28 cellular contexts compared by ENCODE assay signal in the genomic region with DNA sequence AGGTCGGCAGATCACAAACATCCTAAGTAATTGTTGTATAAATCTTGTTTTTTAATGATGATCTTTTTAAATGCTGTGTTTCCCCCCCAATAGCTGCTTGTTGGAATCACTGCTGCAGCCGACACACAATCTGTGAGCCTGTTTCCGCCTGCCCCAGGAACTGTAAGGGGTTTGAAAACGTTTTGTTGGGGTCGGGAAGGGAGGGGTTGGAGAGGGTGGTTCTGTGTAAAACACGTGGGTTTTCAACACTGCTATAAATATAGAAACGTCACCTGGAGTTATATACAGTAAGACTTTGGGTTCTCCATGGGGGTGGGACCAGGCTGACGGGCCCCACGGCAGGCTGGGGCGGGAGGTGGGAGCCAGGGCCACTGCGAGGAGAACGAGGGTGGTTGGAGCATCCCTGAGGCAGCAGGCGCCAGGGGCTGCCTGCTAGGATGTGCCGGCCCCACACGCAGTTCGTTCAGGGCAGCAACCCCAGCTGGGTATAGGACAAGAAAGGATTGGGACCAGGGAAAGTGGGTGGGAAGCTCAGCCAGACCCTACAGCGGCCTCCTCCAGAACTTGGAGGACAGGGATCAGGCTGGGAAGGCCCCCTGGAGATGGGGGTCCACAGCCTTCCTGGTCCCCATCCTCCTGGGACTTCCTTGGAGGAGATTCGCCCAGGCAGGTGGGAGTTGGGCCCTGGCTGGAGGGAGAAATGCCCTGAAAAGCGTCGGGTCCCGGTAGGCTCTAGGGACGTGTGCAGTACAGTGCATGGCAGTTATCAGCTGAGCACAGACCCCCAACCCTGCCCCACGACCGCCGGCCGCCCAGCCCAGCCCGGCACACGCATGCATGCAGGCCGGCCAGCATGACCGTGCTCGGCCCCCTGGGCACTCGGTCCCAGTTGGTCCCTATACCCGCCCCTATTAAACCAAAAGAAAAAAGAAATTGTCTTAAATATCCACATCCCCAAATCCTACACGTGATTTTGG. TPM values are rescaled to one million over a fixed set of nuclear protein-coding genes. Genes with fewer than 3 reads are reported as not detected.
DNase-seq lines count a peak whose midpoint lies in the region; ATAC-seq, FAIRE-seq and TF ChIP-seq lines count a peak whose summit lies in the region.
"Had no signal": no experiment of that assay in that cellular context is flagged by ENCODE, and none has a peak within 500 bp of the region (broad histone marks: within the 10 kb centered on the region; RNA-seq: fewer than 3 reads in every experiment).

No MANE protein-coding gene starts in this region.

- H3K4me3 Mint-ChIP-seq in activated T-cell treated with anti-CD3 and anti-CD28 coated beads, Interleukin-2, amount 50 U/mL, for 24 hours: no peak overlapping the region
- no peak overlapping the region for H3K4me3 Mint-ChIP-seq in activated T-cell treated with anti-CD3 and anti-CD28 coated beads, Interleukin-2, amount 50 U/mL, for 4 hours
- H3K4me3 Mint-ChIP-seq: neural crest cell had no signal

- no peak for FAIRE-seq in endothelial cell of umbilical vein (lab: Jason Lieb, UNC)
- FAIRE-seq in HTR-8/SVneo (lab: Jason Lieb, UNC): no peak
- FAIRE-seq: G401.6 had no signal

- peak overlapping the region; percentile 69 for H3K27ac Mint-ChIP-seq in activated T-cell treated with anti-CD3 and anti-CD28 coated beads, Interleukin-2, amount 50 U/mL, for 24 hours

- H3K9me1 ChIP-seq in endothelial cell of umbilical vein (replicated peaks; ENCODE audit: control insufficient read depth, extremely low read depth, insufficient read depth, low read length): no peaks in the 10 kb centered on the region

- H3K4me1 ChIP-seq in OCI-LY7 (ENCODE audit: insufficient read depth, low read length, poor library complexity, severe bottlenecking) (peaks cover 77% of the 10 kb centered on the region), endothelial cell of umbilical vein (ENCODE audit: control insufficient read depth, extremely low read depth, insufficient read depth, low read length) (no peaks in the 10 kb centered on the region), neutrophil (ENCODE audit: control insufficient read depth in 1 of 2, insufficient read depth in 1 of 2, low read depth in 1 of 2, low read length in 1 of 2) (peaks cover 35 to 36% of the 10 kb centered on the region in 2 experiments), ovary (ENCODE audit: insufficient read depth) (peaks cover 1% of the 10 kb centered on the region)

- peaks cover 39% of the 10 kb centered on the region for H3K4me1 Mint-ChIP-seq in activated T-cell treated with anti-CD3 and anti-CD28 coated beads, Interleukin-2, amount 50 U/mL, for 24 hours (ENCODE audit: low read depth)
- H3K4me1 Mint-ChIP-seq in activated T-cell treated with anti-CD3 and anti-CD28 coated beads, Interleukin-2, amount 50 U/mL, for 4 hours (ENCODE audit: low read depth): peaks cover 25% of the 10 kb centered on the region
- H3K4me1 Mint-ChIP-seq: neural crest cell had no signal

- no peaks in the 10 kb centered on the region for H3K27me3 Mint-ChIP-seq in activated T-cell treated with anti-CD3 and anti-CD28 coated beads, Interleukin-2, amount 50 U/mL, for 24 hours
- H3K27me3 Mint-ChIP-seq in activated T-cell treated with anti-CD3 and anti-CD28 coated beads, Interleukin-2, amount 50 U/mL, for 4 hours (ENCODE audit: low read depth): no peaks in the 10 kb centered on the region
- H3K27me3 Mint-ChIP-seq: activated CD4-positive, alpha-beta T cell treated with anti-CD3 and anti-CD28 coated beads, Interleukin-2, amount 10 ng/mL, durations not matched to agents 24 days and 14 days; T-cell had no signal

- BruUV-seq in OCI-LY7 (replicated peaks; lab: Mats Ljungman, UMichigan) (no TSS peak), endothelial cell of umbilical vein (replicated peaks; lab: Mats Ljungman, UMichigan) (TSS peak; percentile 11)

- ATAC-seq in activated T-cell treated with anti-CD3 and anti-CD28 coated beads, Interleukin-2, amount 50 U/mL, for 4 hours: no peak
- ATAC-seq: left cardiac atrium, T-cell had no signal

- TF ChIP-seq EP300 in ovary (IDR thresholded peaks at IDR 0.05): no peak

- intact Hi-C loops in OCI-LY7 (cut with micrococcal nuclease; ENCODE audit: unreplicated experiment) (loop anchor here (2.0 kb wide), 1 partner anchor 79 kb away; a partner anchor contains a TSS), endothelial cell of umbilical vein (cut with micrococcal nuclease) (no loop called here), ovary (cut with DNase I) (no loop called here)

- H3K4me2 ChIP-seq in OCI-LY7 (ENCODE audit: low read length): peak overlapping the region; percentile 96
- H3K4me2 ChIP-seq in endothelial cell of umbilical vein (ENCODE audit: insufficient read depth, low read length): no peak overlapping the region
- H3K4me2 ChIP-seq: KMS-11 had no signal

- H4K20me1 ChIP-seq in OCI-LY7 (ENCODE audit: insufficient read depth, low read length) (no peaks in the 10 kb centered on the region), endothelial cell of umbilical vein (replicated peaks; ENCODE audit: control insufficient read depth, extremely low read depth, insufficient read depth, low read length) (no peaks in the 10 kb centered on the region)

- dilution Hi-C loops in endothelial cell of umbilical vein (cut with MboI; ENCODE audit: extremely low pct_ligation_motif_present, low sequenced_read_pairs): no loop called here

- TF ChIP-seq CTCF in OCI-LY7 (conservative IDR thresholded peaks at IDR 0.05; ENCODE audit: low read length): no peak
- TF ChIP-seq CTCF in endothelial cell of umbilical vein (IDR thresholded peaks at IDR 0.05; ENCODE audit: extremely low read depth in 1 of 2, insufficient read depth in 1 of 2, low read depth in 1 of 2, low read length in 2 of 2): no peak
- no peak for TF ChIP-seq CTCF in neutrophil (IDR thresholded peaks at IDR 0.05)
- TF ChIP-seq CTCF in ovary (IDR thresholded peaks at IDR 0.05): no peak

- no peak overlapping the region for H3K9ac ChIP-seq in endothelial cell of umbilical vein (replicated peaks; ENCODE audit: extremely low read depth, insufficient read depth, low read length)
- H3K9ac ChIP-seq: KMS-11 had no signal

- no peaks in the 10 kb centered on the region for H3K9me3 ChIP-seq in OCI-LY7 (ENCODE audit: low read length)
- H3K9me3 ChIP-seq in endothelial cell of umbilical vein (replicated peaks; ENCODE audit: control insufficient read depth, insufficient read depth, low read length): no peaks in the 10 kb centered on the region
- no peaks in the 10 kb centered on the region for H3K9me3 ChIP-seq in neutrophil
- no peaks in the 10 kb centered on the region for H3K9me3 ChIP-seq in ovary
- H3K9me3 ChIP-seq: gastrocnemius medialis, suprapubic skin, vagina had no signal

- no peak for DNase-seq in activated T-cell treated with anti-CD3 and anti-CD28 coated beads, Interleukin-2, amount 50 U/mL, for 24 hours
- DNase-seq in activated T-cell treated with anti-CD3 and anti-CD28 coated beads, Interleukin-2, amount 50 U/mL, for 4 hours: no peak
- DNase-seq in OCI-LY7 (ENCODE audit: low spot score) (peak; percentile 68), endothelial cell of umbilical vein (ENCODE audit: low read depth, low spot score) (no peak), ovary (no peak), UCSD-AML1 (lab: John Stamatoyannopoulos, UW; ENCODE audit: unreplicated experiment) (no peak), HTR-8/SVneo (ENCODE audit: insufficient read length, low spot score) (no peak)
- DNase-seq: activated CD4-positive, alpha-beta T cell treated with anti-CD3 and anti-CD28 coated beads, Interleukin-2, amount 10 ng/mL, durations not matched to agents 24 days and 14 days; activated CD8-positive, alpha-beta memory T cell treated with anti-CD3 and anti-CD28 coated beads, Interleukin-2, amount 50 U/mL, for 48 hours; activated effector memory CD4-positive, alpha-beta T cell treated with anti-CD3 and anti-CD28 coated beads, Interleukin-2, amount 50 U/mL, for 16 hours; aorta; central memory CD4-positive, alpha-beta T cell; gastrocnemius medialis; left cardiac atrium; MV-4-11; NCI-H187; NCI-H2227 treated with DMSO at 0.1 percent for 48 hours; NCI-H748 treated with DMSO at 0.1 percent for 48 hours; T-cell had no signal

- H3K79me2 ChIP-seq in OCI-LY7 (ENCODE audit: insufficient read depth, low read depth, low read length) (peaks cover 18% of the 10 kb centered on the region; the same call in 1 of the 2 replicates), endothelial cell of umbilical vein (ENCODE audit: control insufficient read depth, insufficient read depth, low read length) (no peaks in the 10 kb centered on the region)

- H2AFZ ChIP-seq in OCI-LY7 (ENCODE audit: low read length) (no peak overlapping the region), endothelial cell of umbilical vein (ENCODE audit: low read depth, low read length) (no peak overlapping the region)

- H3K4me3 ChIP-seq in OCI-LY7 (ENCODE audit: low read depth, low read length, poor library complexity, severe bottlenecking) (peak overlapping the region; percentile 65), endothelial cell of umbilical vein (replicated peaks in 1 of 3; ENCODE audit: insufficient read depth in 1 of 3, low read depth in 1 of 3, low read length in 3 of 3) (no peak overlapping the region), neutrophil (ENCODE audit: low read depth in 1 of 2, low read length in 1 of 2) (no peak overlapping the region), ovary (no peak overlapping the region)
- H3K4me3 ChIP-seq: gastrocnemius medialis, suprapubic skin, vagina had no signal

- H3K27me3 ChIP-seq in endothelial cell of umbilical vein (ENCODE audit: control insufficient read depth in 2 of 2, insufficient read depth in 2 of 2, low read length in 2 of 2): no peaks in the 10 kb centered on the region
- no peaks in the 10 kb centered on the region for H3K27me3 ChIP-seq in neutrophil
- no peaks in the 10 kb centered on the region for H3K27me3 ChIP-seq in ovary
- H3K27me3 ChIP-seq: gastrocnemius medialis, suprapubic skin, vagina had no signal

- peaks cover 63% of the 10 kb centered on the region for H3K36me3 ChIP-seq in OCI-LY7 (ENCODE audit: insufficient read depth, low read length)
- peaks cover 9 to 42% of the 10 kb centered on the region in 2 experiments for H3K36me3 ChIP-seq in endothelial cell of umbilical vein (ENCODE audit: control insufficient read depth in 2 of 2, extremely low read depth in 1 of 2, insufficient read depth in 2 of 2, low read length in 2 of 2)
- peaks cover 60% of the 10 kb centered on the region for H3K36me3 ChIP-seq in neutrophil
- H3K36me3 ChIP-seq in ovary: no peaks in the 10 kb centered on the region

- H3K27ac ChIP-seq in OCI-LY7 (ENCODE audit: low read depth, low read length, poor library complexity, severe bottlenecking) (peak overlapping the region; percentile 99), endothelial cell of umbilical vein (ENCODE audit: insufficient read depth, low read depth, low read length) (no peak overlapping the region), neutrophil (peak overlapping the region; percentile 31), ovary (no peak overlapping the region)
- H3K27ac ChIP-seq: gastrocnemius medialis, KMS-11, vagina had no signal

- H3K9me2 ChIP-seq in OCI-LY7 (ENCODE audit: insufficient read depth, low read length): no peaks in the 10 kb centered on the region

- 79 to 80% (median 79%) methylated on average over 34 of the region's 34 CpGs for WGBS in ovary, 3 donors

- H3K36me3 Mint-ChIP-seq in activated T-cell treated with anti-CD3 and anti-CD28 coated beads, Interleukin-2, amount 50 U/mL, for 24 hours (ENCODE audit: low read depth): peaks cover 48% of the 10 kb centered on the region
- H3K36me3 Mint-ChIP-seq in activated T-cell treated with anti-CD3 and anti-CD28 coated beads, Interleukin-2, amount 50 U/mL, for 4 hours (ENCODE audit: insufficient read depth): peaks cover 10% of the 10 kb centered on the region

- no peaks in the 10 kb centered on the region for H3K9me3 Mint-ChIP-seq in activated T-cell treated with anti-CD3 and anti-CD28 coated beads, Interleukin-2, amount 50 U/mL, for 24 hours
- no peaks in the 10 kb centered on the region for H3K9me3 Mint-ChIP-seq in activated T-cell treated with anti-CD3 and anti-CD28 coated beads, Interleukin-2, amount 50 U/mL, for 4 hours
- H3K9me3 Mint-ChIP-seq: activated CD4-positive, alpha-beta T cell treated with anti-CD3 and anti-CD28 coated beads, Interleukin-2, amount 10 ng/mL, durations not matched to agents 24 days and 14 days; neural crest cell; T-cell had no signal

- CTCF ChIA-PET in OCI-LY7 (lab: Charles Lee; ENCODE audit: unreplicated experiment) (interaction anchor here (0.9 kb wide), 1 partner anchor 79 kb away, joined by 6 read pairs; a partner anchor contains a TSS), endothelial cell of umbilical vein (lab: Charles Lee) (no interaction called here)

- POLR2A ChIA-PET in OCI-LY7 (lab: Charles Lee): interaction anchor here (1.2 to 2.6 kb wide), 2 partner anchors 10 to 99 kb away, joined by 3 to 24 read pairs; a partner anchor contains a TSS
- POLR2A ChIA-PET in endothelial cell of umbilical vein (lab: Charles Lee): no interaction called here

- TF ChIP-seq POLR2A in endothelial cell of umbilical vein (IDR thresholded peaks at IDR 0.05; ENCODE audit: low read depth, low read length) (no peak), ovary (IDR thresholded peaks at IDR 0.05) (no peak)

RNA-seq across cellular contexts. Expression of a gene that starts 9.7 kb away (rescaled TPM):
- total RNA-seq in activated T-cell treated with anti-CD3 and anti-CD28 coated beads, Interleukin-2, amount 50 U/mL, for 4 hours: 10 to 100 TPM; 55.0 to 58.5 (median 58.4) TPM
- total RNA-seq in OCI-LY7 (2014; rRNA removed; shearing (Covaris generic)): 47.4 and 61.2 TPM in 2 replicates
- total RNA-seq in OCI-LY7 (2022) (164 and 207 TPM in 2 replicates), endothelial cell of umbilical vein (50.2 and 51.5 TPM in 2 replicates), ovary (10 to 100 TPM; 16.6 to 44.7 (median 30.8) TPM)
- polyA plus RNA-seq in endothelial cell of umbilical vein (19.8 and 24.4 TPM in 2 replicates), ovary (10 to 100 TPM in 1 of 2 donors, 1 to 10 TPM in 1; 9.2 to 23.8 TPM)
- 9.4 and 14.2 TPM in 2 replicates for polyA plus RNA-seq in endothelial cell of umbilical vein (2011; cell fraction: cytosol; rRNA removed)
- polyA plus RNA-seq in endothelial cell of umbilical vein (2011; cell fraction: nucleus; rRNA removed): 92.2 and 101 TPM in 2 replicates
- polyA plus RNA-seq in endothelial cell of umbilical vein (2012): 18.6 and 27.9 TPM in 2 replicates
- polyA minus RNA-seq in endothelial cell of umbilical vein: 12.4 and 16.3 TPM in 2 replicates
- polyA minus RNA-seq in endothelial cell of umbilical vein (2011; cell fraction: cytosol; rRNA and poly(A)+ RNA removed): 17.8 TPM
- polyA minus RNA-seq in endothelial cell of umbilical vein (2011; cell fraction: nucleus; rRNA and poly(A)+ RNA removed): 30.6 and 52.0 TPM in 2 replicates

RNA-seq across cellular contexts. Expression of a gene that starts 21.6 kb away (rescaled TPM):
- under 1 TPM; 0.29 to 0.43 (median 0.33) TPM for total RNA-seq in activated T-cell treated with anti-CD3 and anti-CD28 coated beads, Interleukin-2, amount 50 U/mL, for 4 hours
- 0.25 and 0.33 TPM in 2 replicates for total RNA-seq in OCI-LY7 (2014; rRNA removed; shearing (Covaris generic))
- 2.8 and 3.8 TPM in 2 replicates for total RNA-seq in OCI-LY7 (2022)
- total RNA-seq in endothelial cell of umbilical vein: not detected in 2 replicates
- polyA plus RNA-seq in endothelial cell of umbilical vein: not detected in 2 replicates
- polyA plus RNA-seq in endothelial cell of umbilical vein (2011; cell fraction: cytosol; rRNA removed): not detected in 2 replicates
- polyA plus RNA-seq in endothelial cell of umbilical vein (2011; cell fraction: nucleus; rRNA removed): not detected in 2 replicates
- polyA plus RNA-seq in endothelial cell of umbilical vein (2012): 0.18 TPM in 1 of 2 replicates, not detected in the other
- not detected in 2 replicates for polyA minus RNA-seq in endothelial cell of umbilical vein
- not detected for polyA minus RNA-seq in endothelial cell of umbilical vein (2011; cell fraction: cytosol; rRNA and poly(A)+ RNA removed)
- polyA minus RNA-seq in endothelial cell of umbilical vein (2011; cell fraction: nucleus; rRNA and poly(A)+ RNA removed): not detected in 2 replicates
- 1 to 10 TPM in 1 of 7 donors, under 1 TPM in 1, not detected in 5; 0.20 to 2.0 TPM for total RNA-seq in ovary
- polyA plus RNA-seq in ovary: under 1 TPM in 1 of 2 donors, not detected in 1; 0.10 TPM
- total RNA-seq: A172, aorta, esophagus mucosa, neural crest cell, vagina had no signal
- polyA plus RNA-seq: BJ had no signal

Comparison
In these comparisons a context has a peak if more than half of its experiments do, and no peak if none do; other contexts are left out.
1. H3K27ac ChIP-seq: peak in OCI-LY7 (single experiment) and neutrophil (single experiment); none in endothelial cell of umbilical vein (single experiment) and ovary (0 of 2).